ENCODE assay signal across 11 cellular contexts in genomic region chr1:8378981-8379470, GRCh38.
A peak's percentile ranks its signal among the peaks of the same experiment; 100 is the strongest.
DNase-seq lines count a peak whose midpoint lies in the region; ATAC-seq, FAIRE-seq and TF ChIP-seq lines count a peak whose summit lies in the region.
"Had no signal": no experiment of that assay in that cellular context is flagged by ENCODE, and none has a peak within 500 bp of the region (broad histone marks: within the 10 kb centered on the region; RNA-seq: fewer than 3 reads in every experiment).

No MANE protein-coding gene starts in this region.

- POLR2A ChIA-PET in activated CD4-positive, alpha-beta T cell treated with anti-CD3 and anti-CD28 coated beads, Interleukin-2, amount 10 ng/mL, durations not matched to agents 7 days and 5 days (lab: Charles Lee), result no interaction called here
- POLR2A ChIA-PET in H1 (lab: Charles Lee; ENCODE audit: partially characterized antibody), result interaction anchor here (1.1 kb wide), 1 partner anchor 391 kb away, joined by 3 read pairs; no protein-coding TSS in a partner anchor

- H3K18ac ChIP-seq in H1 (ENCODE audit: extremely low read depth, low read length), result no peak overlapping the region

- H2BK5ac ChIP-seq in H1 (ENCODE audit: low read depth, low read length), result no peak overlapping the region

- H3K36me3 ChIP-seq in H1 (ENCODE audit: control insufficient read depth in 2 of 4, insufficient read depth in 4 of 4, low read length in 3 of 4) (peaks cover 0 to 3% (median 0%) of the 10 kb centered on the region in 4 experiments; a peak in 2 of 8 replicates), thyroid gland (no peaks in the 10 kb centered on the region)

- ATAC-seq in naive B cell (ENCODE audit: low read depth in 2 of 2), result no peak

- intact Hi-C loops in activated CD4-positive, alpha-beta T cell treated with anti-CD3 and anti-CD28 coated beads, Interleukin-2, amount 10 ng/mL, durations not matched to agents 24 days and 14 days (cut with micrococcal nuclease), result no loop called here
- intact Hi-C loops in thyroid gland (cut with DNase I), result no loop called here

- no peak for TF ChIP-seq RAD21 in H1 (IDR thresholded peaks at IDR 0.05 in 1 of 2, conservative IDR thresholded peaks at IDR 0.05 in 1 of 2; ENCODE audit: low read depth in 2 of 2, low read length in 2 of 2)

- no peak overlapping the region for H4K8ac ChIP-seq in H1 (ENCODE audit: extremely low read depth, insufficient read depth, low read length)

- TF ChIP-seq POLR2A in H1 (IDR thresholded peaks at IDR 0.05; ENCODE audit: control extremely low read depth in 1 of 2, low read depth in 2 of 2, low read length in 2 of 2) (no peak), thyroid gland (IDR thresholded peaks at IDR 0.05) (no peak)

- 89% methylated on average over 10 of the region's 10 CpGs; no CpG with 5 or more reads in 1 of the 2 experiments for whole genome bisulfite sequencing in H1 (ENCODE audit: extremely low coverage in 1 of 2, insufficient coverage in 1 of 2, insufficient read length in 1 of 2, insufficient replicate concordance in 2 of 2, low coverage in 1 of 2, low lambda C conversion rate in 2 of 2, missing lambda C conversion rate in 1 of 2), 2 experiments
- WGBS in thyroid gland, 2 donors, result 78 to 84% methylated on average over 10 of the region's 10 CpGs

- H2AK5ac ChIP-seq in H1 (ENCODE audit: low read depth, low read length), result no peak overlapping the region

- peaks cover 0 to 71% of the 10 kb centered on the region in 2 experiments; a peak in 3 of 4 replicates for H3K79me2 ChIP-seq in H1 (ENCODE audit: control insufficient read depth in 1 of 2, insufficient read depth in 2 of 2, low read length in 2 of 2)

- H3K27me3 Mint-ChIP-seq in activated CD4-positive, alpha-beta T cell treated with anti-CD3 and anti-CD28 coated beads, Interleukin-2, amount 10 ng/mL, durations not matched to agents 24 days and 14 days, result no peaks in the 10 kb centered on the region
- no peaks in the 10 kb centered on the region for H3K27me3 Mint-ChIP-seq in activated CD4-positive, alpha-beta T cell treated with anti-CD3 and anti-CD28 coated beads, Interleukin-2, amount 10 ng/mL, durations not matched to agents 7 days and 5 days
- H3K27me3 Mint-ChIP-seq in naive B cell, result no peaks in the 10 kb centered on the region

- H3K56ac ChIP-seq in H1 (replicated peaks; ENCODE audit: insufficient read length, low read depth, low read length), result no peak overlapping the region

- CTCF ChIA-PET in activated CD4-positive, alpha-beta T cell treated with anti-CD3 and anti-CD28 coated beads, Interleukin-2, amount 10 ng/mL, durations not matched to agents 7 days and 5 days (lab: Charles Lee), result interaction anchor here (0.6 to 1.3 kb wide), 3 partner anchors 82 to 364 kb away, joined by 3 to 5 read pairs (median 5); no protein-coding TSS in a partner anchor
- CTCF ChIA-PET in H1 (lab: Charles Lee; ENCODE audit: partially characterized antibody), result interaction anchor here (0.9 to 1.8 kb wide), 8 partner anchors 14 to 86 kb away, joined by 3 to 7 read pairs (median 4); no protein-coding TSS in a partner anchor

- H2BK120ac ChIP-seq in H1 (replicated peaks; ENCODE audit: low read depth, low read length), result no peak overlapping the region

- peaks cover 16% of the 10 kb centered on the region for H3K36me3 Mint-ChIP-seq in activated CD4-positive, alpha-beta T cell treated with anti-CD3 and anti-CD28 coated beads, Interleukin-2, amount 10 ng/mL, durations not matched to agents 24 days and 14 days (ENCODE audit: low read depth)
- peaks cover 38% of the 10 kb centered on the region for H3K36me3 Mint-ChIP-seq in activated CD4-positive, alpha-beta T cell treated with anti-CD3 and anti-CD28 coated beads, Interleukin-2, amount 10 ng/mL, durations not matched to agents 7 days and 5 days (ENCODE audit: low read depth)
- peaks cover 5 to 7% of the 10 kb centered on the region in 2 donors for H3K36me3 Mint-ChIP-seq in naive B cell

- H3K4me2 ChIP-seq in H1 (ENCODE audit: insufficient read depth in 1 of 2, low read depth in 2 of 2, low read length in 2 of 2), result no peak overlapping the region
- H3K4me2 ChIP-seq: A549 had no signal

- no peak overlapping the region for H3K23ac ChIP-seq in H1 (ENCODE audit: insufficient read length)

- no peak overlapping the region for H4K91ac ChIP-seq in H1 (replicated peaks; ENCODE audit: insufficient read length, low read length)

- no peaks in the 10 kb centered on the region for H3K9me3 Mint-ChIP-seq in activated CD4-positive, alpha-beta T cell treated with anti-CD3 and anti-CD28 coated beads, Interleukin-2, amount 10 ng/mL, durations not matched to agents 24 days and 14 days
- H3K9me3 Mint-ChIP-seq in activated CD4-positive, alpha-beta T cell treated with anti-CD3 and anti-CD28 coated beads, Interleukin-2, amount 10 ng/mL, durations not matched to agents 7 days and 5 days, result no peaks in the 10 kb centered on the region
- no peaks in the 10 kb centered on the region for H3K9me3 Mint-ChIP-seq in naive B cell

- no peak overlapping the region for H3K4ac ChIP-seq in H1 (replicated peaks; ENCODE audit: insufficient read length, low read depth, low read length)

- H3K27me3 ChIP-seq in H1 (replicated peaks in 1 of 4; ENCODE audit: control insufficient read depth in 3 of 4, extremely low read depth in 1 of 4, insufficient read depth in 3 of 4, low read length in 3 of 4) (no peaks in the 10 kb centered on the region), thyroid gland (no peaks in the 10 kb centered on the region)
- H3K27me3 ChIP-seq: SJSA1 had no signal

- H3K9me3 ChIP-seq in H1 (ENCODE audit: insufficient read depth in 2 of 2, low read depth in 1 of 2, low read length in 1 of 2) (no peaks in the 10 kb centered on the region), thyroid gland (no peaks in the 10 kb centered on the region)
- H3K9me3 ChIP-seq: A549, SJSA1 had no signal

- no peak for FAIRE-seq in H1 (lab: Jason Lieb, UNC)
- FAIRE-seq in frontal cortex (lab: Jason Lieb, UNC), result no peak
- FAIRE-seq: A549 had no signal

- no peak overlapping the region for H2BK12ac ChIP-seq in H1 (ENCODE audit: low read depth, low read length)

- H3K9ac ChIP-seq in H1 (replicated peaks in 1 of 4; ENCODE audit: extremely low read depth in 1 of 4, low read depth in 3 of 4, low read length in 3 of 4), result no peak overlapping the region; a peak in 2 of 7 replicates

- H3K4me1 Mint-ChIP-seq in activated CD4-positive, alpha-beta T cell treated with anti-CD3 and anti-CD28 coated beads, Interleukin-2, amount 10 ng/mL, durations not matched to agents 24 days and 14 days, result peaks cover 51% of the 10 kb centered on the region
- peaks cover 67% of the 10 kb centered on the region for H3K4me1 Mint-ChIP-seq in activated CD4-positive, alpha-beta T cell treated with anti-CD3 and anti-CD28 coated beads, Interleukin-2, amount 10 ng/mL, durations not matched to agents 7 days and 5 days
- peaks cover 53 to 67% (median 59%) of the 10 kb centered on the region in 3 donors for H3K4me1 Mint-ChIP-seq in naive B cell

- no peak overlapping the region for H2BK20ac ChIP-seq in H1 (ENCODE audit: low read length)

- no peak overlapping the region for H4K5ac ChIP-seq in H1 (ENCODE audit: insufficient read length, low read depth, low read length)

- no peak overlapping the region for H2AFZ ChIP-seq in H1 (ENCODE audit: low read length)

- H3K4me3 ChIP-seq in H1 (ENCODE audit: extremely low read depth in 1 of 4, insufficient read depth in 2 of 4, low read depth in 3 of 4, low read length in 4 of 4), result no peak overlapping the region
- H3K4me3 ChIP-seq in thyroid gland (replicated peaks in 1 of 3), result no peak overlapping the region
- H3K4me3 ChIP-seq: A549, SJSA1 had no signal

- no peak for TF ChIP-seq EP300 in H1 (IDR thresholded peaks at IDR 0.05; ENCODE audit: borderline replicate concordance in 1 of 2, low read depth in 2 of 2, low read length in 2 of 2)

- H3K23me2 ChIP-seq in H1 (ENCODE audit: low read depth, low read length), result no peaks in the 10 kb centered on the region

- H4K20me1 ChIP-seq in H1 (replicated peaks in 1 of 2; ENCODE audit: control insufficient read depth in 1 of 2, insufficient read depth in 2 of 2, low read length in 2 of 2), result peaks cover 11 to 26% of the 10 kb centered on the region in 2 experiments

- no peak for DNase-seq in activated CD4-positive, alpha-beta T cell treated with anti-CD3 and anti-CD28 coated beads, Interleukin-2, amount 10 ng/mL, durations not matched to agents 24 days and 14 days
- DNase-seq in activated CD4-positive, alpha-beta T cell treated with anti-CD3 and anti-CD28 coated beads, Interleukin-2, amount 10 ng/mL, durations not matched to agents 7 days and 5 days, result no peak
- DNase-seq in H1 (ENCODE audit: low read depth in 1 of 2, low spot score in 2 of 2) (no peak), naive B cell (no peak), thyroid gland (peak in 1 of 2 donors; percentile 1), NCI-H524 treated with DMSO at 0.1 percent for 48 hours (lab: John Stamatoyannopoulos, UW) (no peak), frontal cortex (ENCODE audit: low spot score in 2 of 2) (no peak), SKM-1 (lab: John Stamatoyannopoulos, UW; ENCODE audit: unreplicated experiment) (no peak)
- DNase-seq: NCI-H2081 treated with DMSO at 0.1 percent for 48 hours had no signal

- H3K27ac Mint-ChIP-seq in activated CD4-positive, alpha-beta T cell treated with anti-CD3 and anti-CD28 coated beads, Interleukin-2, amount 10 ng/mL, durations not matched to agents 24 days and 14 days, result peak overlapping the region; percentile 14
- H3K27ac Mint-ChIP-seq in activated CD4-positive, alpha-beta T cell treated with anti-CD3 and anti-CD28 coated beads, Interleukin-2, amount 10 ng/mL, durations not matched to agents 7 days and 5 days, result no peak overlapping the region
- H3K27ac Mint-ChIP-seq in naive B cell, result peak overlapping the region in 4 of 6 donors; percentile 73 to 92 (median 90)

- no peak overlapping the region for H2BK15ac ChIP-seq in H1 (ENCODE audit: low read length)

- H3K4me1 ChIP-seq in H1 (replicated peaks in 1 of 4; ENCODE audit: control insufficient read depth in 3 of 4, insufficient read depth in 4 of 4, low read length in 3 of 4) (peaks cover 2 to 22% (median 14%) of the 10 kb centered on the region in 4 experiments; a peak in 5 of 7 replicates), thyroid gland (peaks cover 68 to 87% of the 10 kb centered on the region in 2 donors)

- H3K27ac ChIP-seq in H1 (ENCODE audit: low read depth, low read length) (0 out of 2 replicates have a peak overlapping the region, but pooled peaks have one; percentile 21), thyroid gland (peak overlapping the region; percentile 31 to 78 (median 60))
- H3K27ac ChIP-seq: A549, SJSA1 had no signal

- TF ChIP-seq CTCF in H1 (IDR thresholded peaks at IDR 0.05; ENCODE audit: control extremely low read depth in 1 of 3, insufficient read depth in 1 of 3, low read depth in 1 of 3, low read length in 3 of 3), result no peak
- TF ChIP-seq CTCF in thyroid gland (IDR thresholded peaks at IDR 0.05), result no peak

- no peak overlapping the region for H3K14ac ChIP-seq in H1 (ENCODE audit: insufficient read length)

- H3K79me1 ChIP-seq in H1 (ENCODE audit: low read depth, low read length), result peaks cover 25% of the 10 kb centered on the region

- H3K4me3 Mint-ChIP-seq in activated CD4-positive, alpha-beta T cell treated with anti-CD3 and anti-CD28 coated beads, Interleukin-2, amount 10 ng/mL, durations not matched to agents 24 days and 14 days, result no peak overlapping the region
- no peak overlapping the region for H3K4me3 Mint-ChIP-seq in activated CD4-positive, alpha-beta T cell treated with anti-CD3 and anti-CD28 coated beads, Interleukin-2, amount 10 ng/mL, durations not matched to agents 7 days and 5 days
- H3K4me3 Mint-ChIP-seq in naive B cell, result no peak overlapping the region
